ENCODE assay signal across 16 cellular contexts in the genomic region with DNA sequence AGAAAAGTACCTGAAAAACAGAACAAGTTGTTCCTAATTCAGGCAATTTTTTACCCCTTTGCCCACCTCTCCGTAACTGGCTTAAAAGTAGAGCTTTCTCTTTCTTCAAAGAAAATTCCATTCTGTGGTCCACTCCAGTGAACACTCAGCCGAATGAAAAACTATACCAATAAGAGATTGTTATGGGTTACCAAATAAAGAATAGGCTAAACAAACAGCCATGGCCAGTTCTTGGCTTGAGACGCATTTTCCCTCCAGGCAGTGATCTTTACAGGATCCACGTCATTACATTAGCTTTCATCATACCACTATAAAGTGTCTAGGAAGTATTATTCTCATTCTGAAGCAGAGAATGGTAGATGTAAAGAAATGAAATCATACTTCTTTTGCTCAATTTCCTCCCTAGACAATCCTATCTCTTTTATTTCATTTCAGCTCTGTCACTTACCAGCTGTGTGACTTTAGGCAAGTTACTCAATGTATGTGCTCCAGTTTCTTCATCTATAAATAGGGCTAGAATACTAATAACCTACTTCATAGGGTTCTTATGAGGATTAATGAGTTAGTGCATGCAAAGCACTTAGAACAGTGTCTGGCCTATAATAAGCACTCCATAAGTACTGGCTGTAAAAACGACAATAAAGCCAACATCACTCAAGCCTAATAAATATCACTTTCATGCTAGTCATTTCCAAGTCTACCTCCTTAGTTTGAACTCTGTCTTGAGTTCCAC. TPM values are rescaled to one million over a fixed set of nuclear protein-coding genes. Genes with fewer than 3 reads are reported as not detected.
A peak's percentile ranks its signal among the peaks of the same experiment; 100 is the strongest.
DNase-seq lines count a peak whose midpoint lies in the region; ATAC-seq, FAIRE-seq and TF ChIP-seq lines count a peak whose summit lies in the region.
"Had no signal": no experiment of that assay in that cellular context is flagged by ENCODE, and none has a peak within 500 bp of the region (broad histone marks: within the 10 kb centered on the region; RNA-seq: fewer than 3 reads in every experiment).

No MANE protein-coding gene starts in this region.

- TF ChIP-seq CTCF in K562 (IDR thresholded peaks at IDR 0.05 in 2 of 3, conservative IDR thresholded peaks at IDR 0.05 in 1 of 3; ENCODE audit: insufficient read depth in 2 of 3, low read depth in 1 of 3, low read length in 3 of 3): no peak

- no peak overlapping the region for H3K14ac ChIP-seq in mesenchymal stem cell (ENCODE audit: low read length in 2 of 2)

- POLR2A ChIA-PET in K562 (lab: Yijun Ruan, JAX): interaction anchor here (0.6 to 0.7 kb wide), 3 partner anchors 9 to 739 kb away, joined by 3 to 4 read pairs (median 3); no protein-coding TSS in a partner anchor

- no peak for ATAC-seq in K562
- no peak for ATAC-seq in activated CD4-positive, CD25-positive, alpha-beta regulatory T cell treated with anti-CD3 and anti-CD28 coated beads, Interleukin-2, amount 50 U/mL, for 24 hours
- no peak for ATAC-seq in GM18873 (IDR thresholded peaks at IDR 0.05; ENCODE audit: low FRiP score, unreplicated experiment)
- ATAC-seq: GM12878 had no signal

- H3K9me3 ChIP-seq in K562 (replicated peaks; ENCODE audit: control insufficient read depth, insufficient read depth, low read depth, low read length) (no peaks in the 10 kb centered on the region), mesenchymal stem cell (ENCODE audit: control insufficient read depth, low read length) (no peaks in the 10 kb centered on the region)
- H3K9me3 ChIP-seq: pancreas had no signal

- CTCF ChIA-PET in K562 (lab: Yijun Ruan, JAX; ENCODE audit: low intra/inter-chr PET ratio): no interaction called here

- no peak overlapping the region for H2BK120ac ChIP-seq in mesenchymal stem cell (ENCODE audit: low read depth, low read length)

- no peak overlapping the region for H4K8ac ChIP-seq in mesenchymal stem cell (ENCODE audit: low read length)

- no peak overlapping the region for H3K18ac ChIP-seq in mesenchymal stem cell (ENCODE audit: low read depth in 1 of 2, low read length in 2 of 2)

- H3K9ac ChIP-seq in K562 (ENCODE audit: insufficient read depth in 1 of 2, low read depth in 2 of 2, low read length in 2 of 2) (no peak overlapping the region), mesenchymal stem cell (ENCODE audit: low read length) (no peak overlapping the region)

- no peaks in the 10 kb centered on the region for H3K36me3 ChIP-seq in K562 (ENCODE audit: control insufficient read depth, insufficient read depth, low read length)
- no peaks in the 10 kb centered on the region for H3K36me3 ChIP-seq in mesenchymal stem cell (ENCODE audit: control insufficient read depth in 1 of 2, insufficient read depth in 2 of 2, low read depth in 1 of 2, low read length in 2 of 2)
- H3K36me3 ChIP-seq: pancreas had no signal

- H3K4me1 ChIP-seq in K562 (replicated peaks in 1 of 2; ENCODE audit: control insufficient read depth in 2 of 2, insufficient read depth in 2 of 2, low read length in 2 of 2) (no peaks in the 10 kb centered on the region), mesenchymal stem cell (ENCODE audit: control insufficient read depth, insufficient read depth, low read depth, low read length) (peaks cover 7% of the 10 kb centered on the region)
- H3K4me1 ChIP-seq: pancreas had no signal

- no peak overlapping the region for H2BK12ac ChIP-seq in mesenchymal stem cell (ENCODE audit: low read length in 2 of 2)

- H3K4me2 ChIP-seq in K562 (ENCODE audit: insufficient read depth, low read length) (no peak overlapping the region), mesenchymal stem cell (ENCODE audit: low read length, poor library complexity, severe bottlenecking) (no peak overlapping the region)

- DNase-seq in DMS79 (lab: John Stamatoyannopoulos, UW) (peak; percentile 56), NCI-H1417 (lab: John Stamatoyannopoulos, UW) (peak in 2 of 3 experiments; percentile 42 to 81), K562 (ENCODE audit: extremely low read depth in 1 of 4, low spot score in 3 of 4) (no peak), mesenchymal stem cell (peak; percentile 65), MV-4-11 (lab: John Stamatoyannopoulos, UW) (no peak), NCI-H1048 (lab: John Stamatoyannopoulos, UW) (no peak)
- DNase-seq: NCI-H2171; pancreas; stimulated activated CD4-positive, alpha-beta T cell treated with anti-CD3 and anti-CD28 coated beads, Interleukin-1b, Interleukin-23, amount 100 ng/mL, for 48 hours; stimulated activated naive CD4-positive, alpha-beta T cell treated with Interleukin-2 at 50 U/mL for 16 hours had no signal

- TF ChIP-seq POLR2A in K562 (conservative IDR thresholded peaks at IDR 0.05): no peak

- no peak overlapping the region for H2BK15ac ChIP-seq in mesenchymal stem cell (ENCODE audit: low read depth, poor library complexity, severe bottlenecking)

- H2AFZ ChIP-seq in K562 (ENCODE audit: low read depth, low read length) (no peak overlapping the region), mesenchymal stem cell (ENCODE audit: low read depth, low read length) (no peak overlapping the region)

- no peak for FAIRE-seq in K562 (lab: Jason Lieb, UNC)
- FAIRE-seq: colon, GM12878, H1, pancreas had no signal

- H2AK5ac ChIP-seq in mesenchymal stem cell (ENCODE audit: low read length, severe bottlenecking): no peak overlapping the region

- WGBS in K562 (ENCODE audit: insufficient coverage, low coverage, missing lambda C conversion rate): 3% methylated on average over 5 of the region's 5 CpGs
- WGBS in mesenchymal stem cell: 73% methylated on average over 2 of the region's 5 CpGs

- H4K20me1 ChIP-seq in K562 (replicated peaks; ENCODE audit: control insufficient read depth, insufficient read depth, low read length): no peaks in the 10 kb centered on the region

- no peak for TF ChIP-seq RAD21 in K562 (CRISPR knock-in tag; conservative IDR thresholded peaks at IDR 0.05 in 1 of 2, IDR thresholded peaks at IDR 0.05 in 1 of 2)

- no peak overlapping the region for H2BK5ac ChIP-seq in mesenchymal stem cell (ENCODE audit: low read depth, low read length, poor library complexity, severe bottlenecking)

- TF ChIP-seq EP300 in K562 (IDR thresholded peaks at IDR 0.05; ENCODE audit: low read length): no peak

- H3K27me3 ChIP-seq in K562 (ENCODE audit: control insufficient read depth in 2 of 2, insufficient read depth in 2 of 2, low read length in 2 of 2) (peaks cover 11 to 22% of the 10 kb centered on the region in 2 experiments; a peak in 4 of 5 replicates), mesenchymal stem cell (ENCODE audit: control insufficient read depth in 1 of 2, insufficient read depth in 1 of 2, low read length in 2 of 2) (no peaks in the 10 kb centered on the region)
- H3K27me3 ChIP-seq: pancreas had no signal

- no TSS peak for BruUV-seq in K562 (replicated peaks; lab: Mats Ljungman, UMichigan)

- in situ Hi-C loops in K562 (cut with MboI): no loop called here

- no peaks in the 10 kb centered on the region for H3K79me2 ChIP-seq in K562 (ENCODE audit: control insufficient read depth, insufficient read depth, low read length)

- no peaks in the 10 kb centered on the region for H3K79me1 ChIP-seq in mesenchymal stem cell (replicated peaks; ENCODE audit: low read length, poor library complexity, severe bottlenecking)

- H3K4me3 ChIP-seq in K562 (no peak overlapping the region), mesenchymal stem cell (ENCODE audit: insufficient read depth in 1 of 2, low read depth in 1 of 2, low read length in 2 of 2) (no peak overlapping the region)
- H3K4me3 ChIP-seq: GM12878, lung, pancreas had no signal

- H3K27ac ChIP-seq in K562 (ENCODE audit: extremely low read depth, low read depth, low read length): no peak overlapping the region
- peak overlapping the region; percentile 60 for H3K27ac ChIP-seq in mesenchymal stem cell (ENCODE audit: low read length, poor library complexity, severe bottlenecking)

- no peak overlapping the region for H3K23ac ChIP-seq in mesenchymal stem cell (ENCODE audit: low read length in 2 of 2)

- H3K9me1 ChIP-seq in K562 (ENCODE audit: control insufficient read depth, insufficient read depth, low read length): no peaks in the 10 kb centered on the region

- intact Hi-C loops in K562 (cut with micrococcal nuclease): no loop called here

- H3K4ac ChIP-seq in mesenchymal stem cell (ENCODE audit: low read depth in 1 of 2, low read length in 2 of 2): no peak overlapping the region

- H4K91ac ChIP-seq in mesenchymal stem cell (ENCODE audit: low read length): no peak overlapping the region

TF ChIP-seq in K562, 482 proteins besides CTCF, POLR2A, EP300 and RAD21 (continues in another document):
- TF ChIP-seq XRCC5 (IDR thresholded peaks at IDR 0.05; ENCODE audit: low read depth, low read length) (no peak), HDAC1 (IDR thresholded peaks at IDR 0.05) (no peak), YY1 (IDR thresholded peaks at IDR 0.05; ENCODE audit: borderline replicate concordance in 1 of 3, control insufficient read depth in 1 of 3, extremely low read depth in 1 of 3, insufficient read depth in 3 of 3, insufficient read length in 1 of 3, insufficient replicate concordance in 2 of 3, low read depth in 1 of 3, low read length in 2 of 3) (no peak), MTA1 (IDR thresholded peaks at IDR 0.05; ENCODE audit: borderline replicate concordance) (no peak)

RNA-seq across cellular contexts. Expression of a gene that starts 26.5 kb away (rescaled TPM):
- 7.6 and 8.0 TPM in 2 replicates for total RNA-seq in K562 (2011; cell fraction: chromatin; rRNA removed; ENCODE audit: low replicate concordance)
- 6.8 TPM in 2 replicates for total RNA-seq in K562 (2011; cell fraction: nucleolus; rRNA removed)
- total RNA-seq in K562 (2011; cell fraction: nucleoplasm; rRNA removed): 7.6 and 7.9 TPM in 2 replicates
- total RNA-seq in K562 (2014; rRNA removed) (1.9 and 3.1 TPM in 2 replicates), K562 (2014; rRNA removed; fragmentation: Illumina TruSeq; extraction: Trizol) (2.5 and 3.5 TPM in 2 replicates), K562 (2015; rRNA removed; fragmentation: Illumina TruSeq; extraction: Trizol) (2.2 and 2.3 TPM in 2 replicates), K562 (2021) (3.6 and 5.3 TPM in 2 replicates)
- polyA plus RNA-seq in K562 (2011; rRNA removed) (5.5 and 6.2 TPM in 2 replicates), K562 (2014; fragmentation: Illumina TruSeq; extraction: Trizol) (3.8 and 4.1 TPM in 2 replicates), K562 (2014; fragmentation: Nextera tagmentation; extraction: Ambion mirVana) (1 to 10 TPM; 2.5 to 4.3 TPM), K562 (2014; rRNA removed) (4.1 and 5.1 TPM in 2 replicates)
- 3.9 and 5.6 TPM in 2 replicates for polyA plus RNA-seq in K562 (2011; cell fraction: cytosol; rRNA removed)
- polyA plus RNA-seq in K562 (2011; cell fraction: nucleus; rRNA removed): 13.0 and 17.4 TPM in 2 replicates
- 2.8 and 3.7 TPM in 2 replicates for polyA plus RNA-seq in K562 (2012)
- polyA minus RNA-seq in K562 (2011; rRNA and poly(A)+ RNA removed): 2.6 and 4.2 TPM in 2 replicates
- polyA minus RNA-seq in K562 (2011; cell fraction: cytosol; rRNA and poly(A)+ RNA removed): 1.2 and 4.9 TPM in 2 replicates
- 2.7 and 3.1 TPM in 2 replicates for polyA minus RNA-seq in K562 (2011; cell fraction: nucleus; rRNA and poly(A)+ RNA removed)
- 1.7 TPM for polyA plus RNA-seq in mesenchymal stem cell (2013, experiment 1 of 2)
- polyA plus RNA-seq in mesenchymal stem cell (2013, experiment 2 of 2): 1.8 TPM

Comparison
In these comparisons a context has a peak if more than half of its experiments do, and no peak if none do; other contexts are left out.
1. DNase-seq: peak in DMS79 (single experiment), NCI-H1417 (2 of 3) and mesenchymal stem cell (single experiment); none in K562 (0 of 4), MV-4-11 (single experiment) and NCI-H1048 (single experiment).